15 cellular contexts compared by ENCODE assay signal in genomic region chr1:243316366-243316989, GRCh38.
A peak's percentile ranks its signal among the peaks of the same experiment; 100 is the strongest.
DNase-seq lines count a peak whose midpoint lies in the region; ATAC-seq and TF ChIP-seq lines count a peak whose summit lies in the region.
"Had no signal": no experiment of that assay in that cellular context is flagged by ENCODE, and none has a peak within 500 bp of the region (broad histone marks: within the 10 kb centered on the region; RNA-seq: fewer than 3 reads in every experiment).

No MANE protein-coding gene starts in this region.

- no peak for TF ChIP-seq EP300 in ovary (IDR thresholded peaks at IDR 0.05)

- H3K27me3 Mint-ChIP-seq in brain (no peaks in the 10 kb centered on the region), Caco-2 (ENCODE audit: insufficient read depth, unreplicated experiment) (no peaks in the 10 kb centered on the region)
- H3K27me3 Mint-ChIP-seq: activated naive CD8-positive, alpha-beta T cell had no signal

- H3K4me1 Mint-ChIP-seq in brain (peaks cover 27% of the 10 kb centered on the region), Caco-2 (ENCODE audit: low read depth, unreplicated experiment) (no peaks in the 10 kb centered on the region)

- H3K9me2 ChIP-seq in PC-3 (replicated peaks; ENCODE audit: low read length) = no peaks in the 10 kb centered on the region

- peak overlapping the region; percentile 8; the same call in 1 of the 2 replicates for H3K9ac ChIP-seq in HUES64 (ENCODE audit: low read depth, low read length)
- H3K9ac ChIP-seq in PC-3 (ENCODE audit: low read length) = no peak overlapping the region
- H3K9ac ChIP-seq: parathyroid adenoma had no signal

- peak overlapping the region; percentile 63 to 80 (median 74) for H3K4me3 Mint-ChIP-seq in brain
- no peak overlapping the region for H3K4me3 Mint-ChIP-seq in Caco-2 (ENCODE audit: unreplicated experiment)
- H3K4me3 Mint-ChIP-seq: activated naive CD8-positive, alpha-beta T cell had no signal

- H3F3A ChIP-seq in PC-3 (ENCODE audit: low read length, unreplicated experiment) = no peaks in the 10 kb centered on the region

- CTCF ChIA-PET in Caco-2 (lab: Charles Lee) (interaction anchor here (0.6 kb wide), 1 partner anchor 489 kb away, joined by 7 read pairs; no protein-coding TSS in a partner anchor), PC-3 (lab: Charles Lee) (no interaction called here)

- DNase-seq in iPS-NIHi7 (ENCODE audit: extremely low spot score) = peak; percentile 46
- DNase-seq in putamen (ENCODE audit: low spot score) = peak; percentile 93
- no peak for DNase-seq in Caco-2
- DNase-seq in ovary = no peak
- DNase-seq in PC-3 = no peak
- DNase-seq in NCI-H2107 treated with DMSO at 0.1 percent for 48 hours (lab: John Stamatoyannopoulos, UW; ENCODE audit: unreplicated experiment) = no peak
- DNase-seq: activated CD4-positive, alpha-beta T cell treated with anti-CD3 and anti-CD28 coated beads for 1 hour; colonic mucosa; KBM-7; NCI-H1694; NCI-H526 treated with DMSO at 0.1 percent for 48 hours had no signal

- H3K4me1 ChIP-seq in HUES64 (ENCODE audit: insufficient read depth, low read length) (peaks cover 21% of the 10 kb centered on the region), Caco-2 (no peaks in the 10 kb centered on the region), ovary (ENCODE audit: insufficient read depth) (no peaks in the 10 kb centered on the region), PC-3 (ENCODE audit: insufficient read depth, low read length) (no peaks in the 10 kb centered on the region)
- H3K4me1 ChIP-seq: colonic mucosa, parathyroid adenoma had no signal

- H3K36me3 ChIP-seq in HUES64 (ENCODE audit: insufficient read depth, low read length) = peaks cover 4% of the 10 kb centered on the region; the same call in 1 of the 2 replicates
- H3K36me3 ChIP-seq in Caco-2 (ENCODE audit: control insufficient read depth, insufficient read depth, low read length) = no peaks in the 10 kb centered on the region
- no peaks in the 10 kb centered on the region for H3K36me3 ChIP-seq in ovary
- peaks cover 12% of the 10 kb centered on the region; the same call in 1 of the 2 replicates for H3K36me3 ChIP-seq in PC-3 (ENCODE audit: low read depth, low read length)
- H3K36me3 ChIP-seq: colonic mucosa had no signal

- no peak for TF ChIP-seq CTCF in brain (conservative IDR thresholded peaks at IDR 0.05)
- TF ChIP-seq CTCF in Caco-2 (IDR thresholded peaks at IDR 0.05; ENCODE audit: insufficient read depth in 1 of 2, low read depth in 1 of 2, low read length in 1 of 2, severe bottlenecking in 1 of 2, unreplicated experiment in 1 of 2) = no peak
- no peak for TF ChIP-seq CTCF in ovary (IDR thresholded peaks at IDR 0.05)
- TF ChIP-seq CTCF in PC-3 (conservative IDR thresholded peaks at IDR 0.05; ENCODE audit: low read depth, low read length) = no peak

- no peak overlapping the region for H3K4me2 ChIP-seq in PC-3 (ENCODE audit: low read length)

- H3K27ac ChIP-seq in HUES64 (ENCODE audit: low read depth, low read length) (peak overlapping the region; percentile 27; the same call in 1 of the 2 replicates), ovary (no peak overlapping the region), PC-3 (ENCODE audit: low read length) (no peak overlapping the region)
- H3K27ac ChIP-seq: colonic mucosa, parathyroid adenoma had no signal

- H3K9me3 Mint-ChIP-seq in brain = no peaks in the 10 kb centered on the region
- H3K9me3 Mint-ChIP-seq in Caco-2 (ENCODE audit: unreplicated experiment) = no peaks in the 10 kb centered on the region

- no peak for ATAC-seq in PC-3

- H3K9me3 ChIP-seq in HUES64 (ENCODE audit: insufficient read depth, low read depth, low read length) = no peaks in the 10 kb centered on the region
- H3K9me3 ChIP-seq in Caco-2 = no peaks in the 10 kb centered on the region
- H3K9me3 ChIP-seq in ovary = no peaks in the 10 kb centered on the region
- H3K9me3 ChIP-seq in PC-3 (ENCODE audit: low read length) = no peaks in the 10 kb centered on the region
- H3K9me3 ChIP-seq: colonic mucosa had no signal

- POLR2A ChIA-PET in Caco-2 (lab: Charles Lee) = no interaction called here
- POLR2A ChIA-PET in PC-3 (lab: Charles Lee; ENCODE audit: unreplicated experiment) = no interaction called here

- no peaks in the 10 kb centered on the region for H4K20me1 ChIP-seq in PC-3 (ENCODE audit: low read length)

- H3K27ac Mint-ChIP-seq in brain = peak overlapping the region; percentile 75 to 93 (median 88)
- H3K27ac Mint-ChIP-seq in Caco-2 (ENCODE audit: unreplicated experiment) = no peak overlapping the region

- no peak for TF ChIP-seq POLR2A in ovary (IDR thresholded peaks at IDR 0.05)

- WGBS in HUES64 = 27% methylated on average over 11 of the region's 12 CpGs
- WGBS in ovary, 3 donors = 88 to 89% (median 89%) methylated on average over 12 of the region's 12 CpGs

- H3K36me3 Mint-ChIP-seq in brain (peaks cover 37% of the 10 kb centered on the region), Caco-2 (ENCODE audit: insufficient read depth, unreplicated experiment) (peaks cover 4% of the 10 kb centered on the region)

- peak overlapping the region; percentile 37 for H3K4me3 ChIP-seq in HUES64 (ENCODE audit: low read length)
- no peak overlapping the region for H3K4me3 ChIP-seq in Caco-2 (ENCODE audit: low read depth, low read length)
- H3K4me3 ChIP-seq in ovary = no peak overlapping the region
- no peak overlapping the region for H3K4me3 ChIP-seq in PC-3 (ENCODE audit: low read length)
- H3K4me3 ChIP-seq: colonic mucosa had no signal

- H3K79me2 ChIP-seq in PC-3 (ENCODE audit: low read length) = no peaks in the 10 kb centered on the region
- H3K79me2 ChIP-seq: parathyroid adenoma had no signal

- BruUV-seq in Caco-2 (replicated peaks; lab: Mats Ljungman, UMichigan) (no TSS peak), PC-3 (replicated peaks; lab: Mats Ljungman, UMichigan) (no TSS peak)

- no peak overlapping the region for H2AFZ ChIP-seq in PC-3 (ENCODE audit: low read length)
- H2AFZ ChIP-seq: parathyroid adenoma had no signal

- H3K27me3 ChIP-seq in HUES64 (ENCODE audit: insufficient read depth, low read length) = no peaks in the 10 kb centered on the region
- H3K27me3 ChIP-seq in Caco-2 (replicated peaks; ENCODE audit: control insufficient read depth, insufficient read depth, low read length) = no peaks in the 10 kb centered on the region
- H3K27me3 ChIP-seq in ovary = no peaks in the 10 kb centered on the region
- H3K27me3 ChIP-seq in PC-3 (ENCODE audit: low read length) = no peaks in the 10 kb centered on the region
- H3K27me3 ChIP-seq: colonic mucosa had no signal

- intact Hi-C loops in Caco-2 (cut with micrococcal nuclease; ENCODE audit: unreplicated experiment) = no loop called here
- intact Hi-C loops in ovary (cut with DNase I) = no loop called here
- intact Hi-C loops in PC-3 (cut with micrococcal nuclease) = no loop called here

Comparison
In these comparisons a context has a peak if more than half of its experiments do, and no peak if none do; other contexts are left out.
1. DNase-seq: peak in iPS-NIHi7 (single experiment) and putamen (single experiment); none in Caco-2 (0 of 2), ovary (0 of 5), PC-3 (single experiment) and NCI-H2107 treated with DMSO at 0.1 percent for 48 hours (single experiment).